8 cellular contexts compared by ENCODE assay signal in genomic region chr4:213175-213565, GRCh38.
DNase-seq lines count a peak whose midpoint lies in the region; ATAC-seq and TF ChIP-seq lines count a peak whose summit lies in the region.
"Not testable (repeated sequence)": the region's sequence is repeated elsewhere in the genome, so short reads cannot be mapped to it uniquely, and the experiment has no call there.

No MANE protein-coding gene starts in this region.

- not testable (repeated sequence) for H3K27me3 Mint-ChIP-seq in IgD-negative memory B cell; endodermal cell (ENCODE audit: insufficient read depth)

- H2BK15ac ChIP-seq in neuronal stem cell (ENCODE audit: low read length), result not testable (repeated sequence)

- peak overlapping the region; percentile 52 for H3K23ac ChIP-seq in neuronal stem cell (ENCODE audit: low read depth, low read length, poor library complexity)

- H3K9me3 Mint-ChIP-seq in IgD-negative memory B cell, result peaks cover 1 to 25% (median 14%) of the 10 kb centered on the region in 3 donors
- peaks cover 58% of the 10 kb centered on the region for H3K9me3 Mint-ChIP-seq in endodermal cell

- H3K9me3 ChIP-seq in endodermal cell (ENCODE audit: control insufficient read depth, low read length) (peaks cover 64% of the 10 kb centered on the region), heart right ventricle (peaks cover 0 to 84% (median 0%) of the 10 kb centered on the region in 11 donors), liver (ENCODE audit: control insufficient read depth in 4 of 4, low read length in 3 of 4) (peaks cover 11 to 26% (median 14%) of the 10 kb centered on the region in 4 donors), neuronal stem cell (replicated peaks in 1 of 2; ENCODE audit: control insufficient read depth in 2 of 2, insufficient read depth in 1 of 2, low read depth in 1 of 2, low read length in 2 of 2) (peaks cover 2 to 75% of the 10 kb centered on the region in 2 donors), stomach (peaks cover 0 to 62% (median 29%) of the 10 kb centered on the region in 4 donors)

- H3K36me3 ChIP-seq in ACC112 (ENCODE audit: insufficient read depth, low read length), result peaks cover 32% of the 10 kb centered on the region
- H3K36me3 ChIP-seq in endodermal cell (ENCODE audit: control insufficient read depth, insufficient read depth, low read length), result peaks cover 15% of the 10 kb centered on the region
- not testable (repeated sequence) for H3K36me3 ChIP-seq in heart right ventricle; liver (ENCODE audit: control insufficient read depth in 4 of 4, insufficient read depth in 3 of 4, low read depth in 1 of 4, low read length in 3 of 4); stomach
- peaks cover 3 to 44% of the 10 kb centered on the region in 2 donors for H3K36me3 ChIP-seq in neuronal stem cell (replicated peaks in 1 of 2; ENCODE audit: control insufficient read depth in 2 of 2, insufficient read depth in 2 of 2, low read length in 2 of 2)

- intact Hi-C loops in heart right ventricle (cut with DNase I); stomach (cut with DNase I; ENCODE audit: low total_unique reads): not testable (repeated sequence)

- DNase-seq in amniotic epithelial cell (ENCODE audit: low read depth) (peak; percentile 16), neuronal stem cell (ENCODE audit: low spot score) (peak; percentile 11)
- not testable (repeated sequence) for DNase-seq in endodermal cell, heart right ventricle, stomach

- H3K4me1 Mint-ChIP-seq in IgD-negative memory B cell, result peaks cover 7 to 14% (median 13%) of the 10 kb centered on the region in 3 donors
- not testable (repeated sequence) for H3K4me1 Mint-ChIP-seq in endodermal cell

- peak overlapping the region in 3 of 4 donors; percentile 58 to 89 (median 87) for H3K4me3 Mint-ChIP-seq in IgD-negative memory B cell
- H3K4me3 Mint-ChIP-seq in endodermal cell, result peak overlapping the region; percentile 71

- ATAC-seq in heart right ventricle, result peak in 5 of 8 donors; percentile 5 to 23 (median 10)

- H3K79me2 ChIP-seq in ACC112 (ENCODE audit: control insufficient read depth, insufficient read depth, low read length, unreplicated experiment), result peaks cover 50% of the 10 kb centered on the region

- not testable (repeated sequence) for TF ChIP-seq RAD21 in liver (IDR thresholded peaks at IDR 0.05)

- peak overlapping the region; percentile 96 for H3K18ac ChIP-seq in neuronal stem cell (ENCODE audit: low read length)

- H4K8ac ChIP-seq in neuronal stem cell (ENCODE audit: low read depth, low read length), result not testable (repeated sequence)

- not testable (repeated sequence) for H3K27ac Mint-ChIP-seq in IgD-negative memory B cell
- H3K27ac Mint-ChIP-seq in endodermal cell, result peak overlapping the region; percentile 72

- peak overlapping the region; percentile 56 for H3K4me2 ChIP-seq in neuronal stem cell (ENCODE audit: insufficient read depth, low read length, poor library complexity, severe bottlenecking)

- not testable (repeated sequence) for H2AK5ac ChIP-seq in neuronal stem cell (ENCODE audit: low read depth, low read length)

- not testable (repeated sequence) for H3K79me1 ChIP-seq in neuronal stem cell (ENCODE audit: low read depth, low read length)

- WGBS in endodermal cell (ENCODE audit: insufficient coverage in 1 of 2, insufficient read length in 1 of 2), 2 experiments, result 53 to 60% methylated on average over 10 to 14 of the region's 14 CpGs
- WGBS in heart right ventricle, 2 donors, result 17% methylated on average over 14 of the region's 14 CpGs
- WGBS in liver, result 21% methylated on average over 14 of the region's 14 CpGs
- no CpG with 5 or more reads among the region's 14 CpGs for WGBS in neuronal stem cell (ENCODE audit: extremely low coverage in 2 of 2, insufficient read length in 2 of 2, insufficient replicate concordance in 1 of 2), 2 donors
- 11 to 30% (median 27%) methylated on average over 13 to 14 of the region's 14 CpGs for WGBS in stomach, 5 donors

- H4K91ac ChIP-seq in neuronal stem cell (ENCODE audit: low read depth, low read length, poor library complexity), result not testable (repeated sequence)

- H3K14ac ChIP-seq in neuronal stem cell (ENCODE audit: low read length), result not testable (repeated sequence)

- H3K36me3 Mint-ChIP-seq in IgD-negative memory B cell, result not testable (repeated sequence)
- H3K36me3 Mint-ChIP-seq in endodermal cell (ENCODE audit: low read depth), result peaks cover 39% of the 10 kb centered on the region

- not testable (repeated sequence) for H2BK12ac ChIP-seq in neuronal stem cell (ENCODE audit: low read length)

- H3K4me3 ChIP-seq in ACC112 (ENCODE audit: low read depth, low read length) (peak overlapping the region; percentile 85), endodermal cell (ENCODE audit: low read length) (peak overlapping the region; percentile 78), heart right ventricle (peak overlapping the region; percentile 59 to 92 (median 71)), liver (ENCODE audit: low read depth in 1 of 3, low read length in 3 of 3) (peak overlapping the region in 2 of 3 donors; percentile 38 to 46), neuronal stem cell (ENCODE audit: low read length in 2 of 2) (peak overlapping the region; percentile 54 to 84), stomach (peak overlapping the region; percentile 56 to 66 (median 64))

- H2AFZ ChIP-seq in ACC112 (ENCODE audit: low read length, unreplicated experiment) (peak overlapping the region; percentile 74), neuronal stem cell (ENCODE audit: low read length) (peak overlapping the region; percentile 69)

- H2BK120ac ChIP-seq in neuronal stem cell (ENCODE audit: low read depth, low read length), result not testable (repeated sequence)

- TF ChIP-seq CTCF in endodermal cell (conservative IDR thresholded peaks at IDR 0.05); heart right ventricle (IDR thresholded peaks at IDR 0.05); liver (IDR thresholded peaks at IDR 0.05; ENCODE audit: low read depth, low read length, missing input control); stomach (IDR thresholded peaks at IDR 0.05): not testable (repeated sequence)

- not testable (repeated sequence) for TF ChIP-seq EP300 in stomach (IDR thresholded peaks at IDR 0.05)

- not testable (repeated sequence) for H3K4me1 ChIP-seq in ACC112 (ENCODE audit: control insufficient read depth, insufficient read depth, low read length, unreplicated experiment); endodermal cell (ENCODE audit: control insufficient read depth, insufficient read depth, low read length); liver (ENCODE audit: control insufficient read depth in 4 of 4, insufficient read depth in 4 of 4, low read length in 3 of 4); neuronal stem cell (ENCODE audit: control insufficient read depth in 2 of 2, insufficient read depth in 1 of 2, low read depth in 1 of 2, low read length in 2 of 2)
- H3K4me1 ChIP-seq in heart right ventricle, result peaks cover 0 to 14% (median 7%) of the 10 kb centered on the region in 9 donors
- peaks cover 0 to 16% (median 7%) of the 10 kb centered on the region in 4 donors for H3K4me1 ChIP-seq in stomach

- not testable (repeated sequence) for H3K27me3 ChIP-seq in ACC112 (ENCODE audit: insufficient read depth, low read length); endodermal cell (ENCODE audit: control insufficient read depth, insufficient read depth, low read length, poor library complexity, severe bottlenecking); heart right ventricle; liver (ENCODE audit: control insufficient read depth in 4 of 4, insufficient read depth in 4 of 4, low read length in 3 of 4); neuronal stem cell (ENCODE audit: control insufficient read depth in 3 of 3, insufficient read depth in 3 of 3, low read depth in 1 of 3, low read length in 3 of 3); stomach

- H3K9ac ChIP-seq in endodermal cell (ENCODE audit: extremely low read depth, low read length, poor library complexity, severe bottlenecking) (peak overlapping the region; percentile 66), neuronal stem cell (ENCODE audit: low read depth, low read length, poor library complexity) (peak overlapping the region; percentile 97)
- H3K9ac ChIP-seq in liver (ENCODE audit: low read depth in 1 of 2, low read length in 2 of 2), result not testable (repeated sequence)

- H3K4ac ChIP-seq in neuronal stem cell (ENCODE audit: low read length), result not testable (repeated sequence)

- not testable (repeated sequence) for H2BK5ac ChIP-seq in neuronal stem cell (ENCODE audit: low read length)

- not testable (repeated sequence) for TF ChIP-seq POLR2A in stomach (IDR thresholded peaks at IDR 0.05)

- H3K27ac ChIP-seq in ACC112 (ENCODE audit: low read depth, low read length) (peak overlapping the region; percentile 77), heart right ventricle (peak overlapping the region in 4 of 10 donors; percentile 75 to 84 (median 78)), stomach (peak overlapping the region in 4 of 5 donors; percentile 75 to 89 (median 80))
- not testable (repeated sequence) for H3K27ac ChIP-seq in endodermal cell (ENCODE audit: low read depth, low read length); liver (ENCODE audit: low read depth in 1 of 2, low read length in 2 of 2); neuronal stem cell (replicated peaks; ENCODE audit: low read length)
